In the genomic region with DNA sequence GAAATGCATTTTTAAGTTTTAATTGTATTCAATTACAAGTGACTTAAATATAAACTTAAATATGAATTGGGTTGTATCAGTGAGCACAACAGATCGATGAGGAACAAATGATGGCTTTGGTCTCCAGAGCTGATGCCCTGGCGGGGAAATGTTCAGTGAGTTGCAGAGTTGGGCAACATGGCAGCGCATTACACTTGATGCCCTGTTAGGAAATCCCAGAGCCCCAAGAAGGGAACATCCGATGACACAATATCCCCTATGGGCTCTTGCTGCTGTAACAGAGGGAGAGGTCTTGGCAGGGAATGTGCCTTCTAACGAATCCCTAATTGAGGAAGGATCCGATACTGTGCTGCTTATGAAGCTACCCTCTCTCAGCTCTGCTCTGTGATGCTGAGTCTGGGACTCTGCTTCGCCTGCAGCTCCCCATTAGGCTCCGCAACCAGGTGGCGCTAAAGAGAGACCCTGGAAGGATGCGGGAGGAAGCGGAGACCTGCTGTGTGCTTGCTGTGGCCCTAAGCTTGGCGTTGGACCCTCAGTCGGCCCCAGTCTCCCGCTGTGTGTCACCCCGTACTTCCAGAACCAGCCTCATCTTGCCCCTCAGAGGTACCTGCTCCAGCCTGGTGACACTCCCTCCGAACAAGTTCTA, we compare ENCODE assay signal across 8 cellular contexts. TPM values are rescaled to one million over a fixed set of nuclear protein-coding genes. Genes with fewer than 3 reads are reported as not detected.
A peak's percentile ranks its signal among the peaks of the same experiment; 100 is the strongest.
DNase-seq lines count a peak whose midpoint lies in the region; ATAC-seq and TF ChIP-seq lines count a peak whose summit lies in the region.

No MANE protein-coding gene starts in this region.

- no peak overlapping the region for H3K27ac Mint-ChIP-seq in stimulated activated memory B cell treated with anti-CD40 and anti-IgM and Interleukin-4, amounts not matched to agents 10 μg/mL and 1 μg/mL and 100 μg/mL, for 72 hours

- H3K4me3 ChIP-seq in GM06990 (replicated peaks; ENCODE audit: low read depth, low read length) (no peak overlapping the region), right atrium auricular region (no peak overlapping the region)

- H3K27me3 ChIP-seq in GM06990 (replicated peaks; ENCODE audit: control insufficient read depth, insufficient read depth, low read length) (peaks cover 2% of the 10 kb centered on the region), right atrium auricular region (no peaks in the 10 kb centered on the region)

- H3K27me3 Mint-ChIP-seq in stimulated activated memory B cell treated with anti-CD40 and anti-IgM and Interleukin-4, amounts not matched to agents 10 μg/mL and 1 μg/mL and 100 μg/mL, for 72 hours: peaks cover 11% of the 10 kb centered on the region

- no peaks in the 10 kb centered on the region for H3K4me1 Mint-ChIP-seq in stimulated activated memory B cell treated with anti-CD40 and anti-IgM and Interleukin-4, amounts not matched to agents 10 μg/mL and 1 μg/mL and 100 μg/mL, for 72 hours

- H3K36me3 Mint-ChIP-seq in stimulated activated memory B cell treated with anti-CD40 and anti-IgM and Interleukin-4, amounts not matched to agents 10 μg/mL and 1 μg/mL and 100 μg/mL, for 72 hours: no peaks in the 10 kb centered on the region

- H3K9me3 Mint-ChIP-seq in stimulated activated memory B cell treated with anti-CD40 and anti-IgM and Interleukin-4, amounts not matched to agents 10 μg/mL and 1 μg/mL and 100 μg/mL, for 72 hours: no peaks in the 10 kb centered on the region

- peak; percentile 81 for ATAC-seq in HG03159 (IDR thresholded peaks at IDR 0.05; ENCODE audit: unreplicated experiment)
- ATAC-seq in stimulated activated memory B cell treated with anti-CD40 and anti-IgM and Interleukin-4, amounts not matched to agents 10 μg/mL and 1 μg/mL and 100 μg/mL, for 72 hours: no peak

- H3K9me3 ChIP-seq in right atrium auricular region: no peaks in the 10 kb centered on the region

- no peaks in the 10 kb centered on the region for H3K4me1 ChIP-seq in right atrium auricular region

- DNase-seq in GM06990 (ENCODE audit: extremely low read depth, insufficient read length) (peak; percentile 17), RPMI7951 (ENCODE audit: low read depth) (peak; percentile 40), right atrium auricular region (ENCODE audit: low spot score) (peak; percentile 58), COR-L47 (lab: John Stamatoyannopoulos, UW) (no peak)
- peak; percentile 6 to 42 (median 26) for DNase-seq in activated naive CD4-positive, alpha-beta T cell (lab: John Stamatoyannopoulos, UW)
- peak; percentile 50 for DNase-seq in stimulated activated CD4-positive, alpha-beta T cell treated with anti-CD3 and anti-CD28 coated beads, Interleukin-12 subunit alpha, Interleukin-12 subunit beta, amount 100 ng/mL, for 4 hours

- TF ChIP-seq CTCF in GM06990 (IDR thresholded peaks at IDR 0.05; ENCODE audit: insufficient read depth, low read length, poor library complexity, severe bottlenecking) (peak; percentile 78), right atrium auricular region (IDR thresholded peaks at IDR 0.05) (peak in 1 of 2 donors; percentile 65)

- no peak overlapping the region for H3K27ac ChIP-seq in right atrium auricular region

- H3K36me3 ChIP-seq in GM06990 (ENCODE audit: control insufficient read depth, insufficient read depth, low read length) (no peaks in the 10 kb centered on the region), right atrium auricular region (no peaks in the 10 kb centered on the region)

- no peak overlapping the region for H3K4me3 Mint-ChIP-seq in stimulated activated memory B cell treated with anti-CD40 and anti-IgM and Interleukin-4, amounts not matched to agents 10 μg/mL and 1 μg/mL and 100 μg/mL, for 72 hours

RNA-seq across cellular contexts. Expression of gene PDHA1, which starts 38.9 kb away (rescaled TPM):
- 91.4 and 109 TPM in 2 replicates for total RNA-seq in RPMI7951 (2014; rRNA removed; shearing (Covaris generic))
- total RNA-seq in right atrium auricular region: 100 to 1,000 TPM; 149 to 194 TPM
